In the genomic region with DNA sequence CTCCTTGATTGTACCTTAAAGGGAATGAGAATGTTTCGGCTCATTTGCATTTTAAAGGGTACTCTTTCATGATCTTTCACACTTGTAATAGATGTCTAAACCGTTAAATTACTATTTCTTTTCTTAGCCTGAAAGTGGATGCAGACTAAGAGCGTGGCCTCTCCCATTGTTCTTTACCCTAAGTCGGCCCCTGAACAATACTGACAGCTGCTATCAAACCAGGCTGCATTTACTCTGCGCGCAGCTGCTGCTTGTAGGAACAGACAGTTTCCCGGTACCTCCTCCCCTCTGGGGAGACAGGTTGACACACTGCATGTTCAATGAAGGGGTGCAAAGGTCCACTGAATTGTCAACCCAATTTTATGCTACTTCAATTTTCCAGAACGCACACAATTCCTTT, we compare ENCODE assay signal across 1 cellular context.
TF ChIP-seq lines count a peak whose summit lies in the region.

No MANE protein-coding gene starts in this region.

TF ChIP-seq in WTC11, 78 proteins besides CTCF, POLR2A, EP300 and RAD21 (continued from another document):
- TF ChIP-seq FOXP4 (CRISPR knock-in tag; IDR thresholded peaks at IDR 0.05), result no peak
- TF ChIP-seq ZMAT4 (CRISPR knock-in tag; IDR thresholded peaks at IDR 0.05), result no peak
- TF ChIP-seq TEAD1 (CRISPR knock-in tag; IDR thresholded peaks at IDR 0.05), result no peak
